In the genomic region with DNA sequence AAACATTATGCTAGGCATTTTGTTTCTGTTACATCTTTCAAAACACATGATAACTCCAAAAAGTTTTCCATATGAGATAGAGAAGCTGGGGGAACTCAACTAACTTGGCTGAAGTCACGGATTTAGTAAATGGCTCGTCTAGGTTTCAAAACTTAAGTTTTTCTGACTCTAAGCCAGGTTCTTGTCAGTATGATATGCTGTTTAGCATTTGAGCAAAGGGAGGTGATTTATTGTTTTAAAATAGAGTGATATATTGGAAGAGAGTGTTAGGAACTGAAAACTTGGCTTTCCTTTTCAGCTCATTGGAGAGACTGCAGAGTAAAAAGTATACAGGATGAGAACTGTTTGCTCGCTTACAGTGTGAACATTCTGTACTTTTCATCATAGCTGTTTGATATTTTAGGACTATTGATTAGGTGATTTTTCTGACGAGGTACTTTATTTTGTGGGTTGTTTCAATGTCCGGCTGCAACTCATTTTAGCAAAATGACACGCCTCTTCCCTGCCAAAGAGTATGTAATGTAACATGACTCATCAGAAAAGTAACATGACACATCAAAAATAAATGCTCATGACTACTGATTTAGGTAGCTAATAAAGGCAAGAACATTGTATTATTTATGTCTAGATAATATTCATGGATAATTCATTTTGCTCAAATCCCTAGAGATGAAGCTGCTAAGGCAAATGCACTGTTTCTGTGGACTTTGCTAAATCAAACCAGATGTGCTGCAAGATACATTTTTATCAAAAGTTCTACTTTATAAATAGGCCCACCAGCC, we compare ENCODE assay signal across 11 cellular contexts.
A peak's percentile ranks its signal among the peaks of the same experiment; 100 is the strongest.
DNase-seq lines count a peak whose midpoint lies in the region; ATAC-seq, FAIRE-seq and TF ChIP-seq lines count a peak whose summit lies in the region.
"Had no signal": no experiment of that assay in that cellular context is flagged by ENCODE, and none has a peak within 500 bp of the region (broad histone marks: within the 10 kb centered on the region; RNA-seq: fewer than 3 reads in every experiment).

No MANE protein-coding gene starts in this region.

- no peaks in the 10 kb centered on the region for H3K36me3 ChIP-seq in kidney epithelial cell (ENCODE audit: control insufficient read depth, insufficient read depth, low read length)
- H3K36me3 ChIP-seq: BLaER1 treated with 17β-estradiol and CSF1 and Interleukin-3, amounts not matched to agents 10 nM and 100 nM had no signal

- no peak for ATAC-seq in GM21526 (IDR thresholded peaks at IDR 0.05; ENCODE audit: low FRiP score, unreplicated experiment)

- H3K27me3 ChIP-seq in AG04450 (ENCODE audit: control insufficient read depth, insufficient read depth, low read length) = no peaks in the 10 kb centered on the region
- H3K27me3 ChIP-seq in kidney epithelial cell (ENCODE audit: control insufficient read depth, insufficient read depth, low read length) = no peaks in the 10 kb centered on the region
- H3K27me3 ChIP-seq: BLaER1 treated with 17β-estradiol and CSF1 and Interleukin-3, amounts not matched to agents 10 nM and 100 nM had no signal

- peaks cover 3% of the 10 kb centered on the region; the same call in 1 of the 2 replicates for H3K9me3 ChIP-seq in AG04450 (ENCODE audit: control insufficient read depth, insufficient read depth, low read length)
- H3K9me3 ChIP-seq: BLaER1 treated with 17β-estradiol and CSF1 and Interleukin-3, amounts not matched to agents 10 nM and 100 nM had no signal

- peak; percentile 24 for DNase-seq in AG04450 (ENCODE audit: low read depth, low spot score)
- DNase-seq in HTR-8/SVneo (ENCODE audit: insufficient read length, low spot score) = peak; percentile 4
- DNase-seq in brain pericyte (ENCODE audit: low read depth, low spot score) = peak; percentile 25
- peak; percentile 21 for DNase-seq in kidney epithelial cell (ENCODE audit: low read depth)
- no peak for DNase-seq in NCI-H524 (lab: John Stamatoyannopoulos, UW)
- DNase-seq in AML-193 (lab: John Stamatoyannopoulos, UW) = no peak
- DNase-seq in frontal cortex (ENCODE audit: low spot score in 2 of 2) = no peak
- DNase-seq: PC-9 had no signal

- H3K4me3 ChIP-seq in AG04450 (ENCODE audit: low read depth, low read length) (no peak overlapping the region; the same call in 1 of the 2 replicates), kidney epithelial cell (ENCODE audit: low read depth, low read length) (no peak overlapping the region)
- H3K4me3 ChIP-seq: BLaER1 treated with 17β-estradiol and CSF1 and Interleukin-3, amounts not matched to agents 10 nM and 100 nM; PC-9 had no signal

- POLR2A ChIA-PET in AG04450 (lab: Yijun Ruan, JAX) = no interaction called here

- FAIRE-seq in HTR-8/SVneo (lab: Jason Lieb, UNC) = no peak
- FAIRE-seq in frontal cortex (lab: Jason Lieb, UNC) = no peak
- FAIRE-seq: GM19239 had no signal

- peak overlapping the region; percentile 40 for H3K27ac ChIP-seq in AG04450 (ENCODE audit: low read depth, low read length)
- H3K27ac ChIP-seq: BLaER1 treated with 17β-estradiol and CSF1 and Interleukin-3, amounts not matched to agents 10 nM and 100 nM; PC-9 had no signal

- TF ChIP-seq CTCF in AG04450 (IDR thresholded peaks at IDR 0.05; ENCODE audit: low read depth, low read length) (no peak), kidney epithelial cell (IDR thresholded peaks at IDR 0.05; ENCODE audit: insufficient read depth, low read length, poor library complexity, severe bottlenecking) (no peak)

- CTCF ChIA-PET in AG04450 (lab: Charles Lee) = no interaction called here

Comparison
In these comparisons a context has a peak if more than half of its experiments do, and no peak if none do; other contexts are left out.
1. DNase-seq: peak in AG04450 (single experiment), HTR-8/SVneo (single experiment), brain pericyte (single experiment) and kidney epithelial cell (single experiment); none in NCI-H524 (0 of 2), AML-193 (0 of 2) and frontal cortex (0 of 2).